Comparison of ENCODE assay signal across 17 cellular contexts in the genomic region with DNA sequence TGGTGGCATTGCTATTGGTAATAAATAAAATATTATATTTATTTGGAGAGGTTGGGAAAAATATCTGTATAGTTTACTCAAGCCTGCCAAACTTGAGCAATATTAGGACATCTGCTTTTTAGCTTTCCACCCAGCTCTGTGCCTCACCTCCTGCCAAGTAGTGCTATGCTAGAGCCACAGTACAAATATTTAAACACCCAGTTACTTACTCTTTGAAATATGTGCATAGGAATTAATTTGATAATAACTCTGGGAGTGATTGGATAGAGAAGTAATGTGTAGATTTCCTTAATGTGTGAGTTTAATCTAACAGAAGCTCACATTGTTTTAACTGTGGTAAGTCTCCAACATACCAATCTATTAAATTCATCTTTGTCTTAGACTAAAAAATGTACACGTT.
"Had no signal": no experiment of that assay in that cellular context is flagged by ENCODE, and none has a peak within 500 bp of the region (broad histone marks: within the 10 kb centered on the region; RNA-seq: fewer than 3 reads in every experiment).

No MANE protein-coding gene starts in this region.

- H3K4me1 ChIP-seq: esophagus squamous epithelium, left lung, tibial artery, uterus had no signal

- H3K4me1 Mint-ChIP-seq: stimulated activated memory B cell treated with anti-CD40 and anti-IgM and Interleukin-4, amounts not matched to agents 10 μg/mL and 1 μg/mL and 100 μg/mL, for 72 hours had no signal

- H3K4me3 ChIP-seq: esophagus squamous epithelium, hepatocyte, left lung, tibial artery, uterus had no signal

- H3K9me3 Mint-ChIP-seq: activated CD4-positive, alpha-beta T cell treated with anti-CD3 and anti-CD28 coated beads, Interleukin-2, amount 10 ng/mL, durations not matched to agents 7 days and 5 days; activated naive CD4-positive, alpha-beta T cell treated with anti-CD3 and anti-CD28 coated beads for 36 hours; activated T-helper 17 cell treated with anti-CD3 and anti-CD28 coated beads, Interleukin-2, amount 50 U/mL, for 72 hours; central memory CD8-positive, alpha-beta T cell; memory B cell; natural killer cell; stimulated activated memory B cell treated with anti-CD40 and anti-IgM and Interleukin-4, amounts not matched to agents 10 μg/mL and 1 μg/mL and 100 μg/mL, for 72 hours had no signal

- H3K36me3 Mint-ChIP-seq: natural killer cell had no signal

- H3K27ac ChIP-seq: esophagus squamous epithelium, hepatocyte, left lung, tibial artery, uterus had no signal

- H3K79me2 ChIP-seq: hepatocyte had no signal

- H2AFZ ChIP-seq: hepatocyte had no signal

- H3K27me3 Mint-ChIP-seq: activated CD4-positive, alpha-beta T cell treated with anti-CD3 and anti-CD28 coated beads, Interleukin-2, amount 10 ng/mL, durations not matched to agents 7 days and 5 days; activated T-helper 17 cell treated with anti-CD3 and anti-CD28 coated beads, Interleukin-2, amount 50 U/mL, for 72 hours; central memory CD8-positive, alpha-beta T cell; memory B cell; stimulated activated memory B cell treated with anti-CD40 and anti-IgM and Interleukin-4, amounts not matched to agents 10 μg/mL and 1 μg/mL and 100 μg/mL, for 72 hours had no signal

- H3K27ac Mint-ChIP-seq: activated CD4-positive, alpha-beta T cell treated with anti-CD3 and anti-CD28 coated beads, Interleukin-2, amount 10 ng/mL, durations not matched to agents 7 days and 5 days; activated naive CD4-positive, alpha-beta T cell treated with anti-CD3 and anti-CD28 coated beads for 36 hours; activated T-helper 17 cell treated with anti-CD3 and anti-CD28 coated beads, Interleukin-2, amount 50 U/mL, for 72 hours; memory B cell; natural killer cell; stimulated activated memory B cell treated with anti-CD40 and anti-IgM and Interleukin-4, amounts not matched to agents 10 μg/mL and 1 μg/mL and 100 μg/mL, for 72 hours had no signal

- H3K27me3 ChIP-seq: esophagus squamous epithelium, hepatocyte, left lung, tibial artery, uterus had no signal

- DNase-seq: activated CD4-positive, alpha-beta T cell treated with anti-CD3 and anti-CD28 coated beads, Interleukin-2, amount 10 ng/mL, durations not matched to agents 7 days and 5 days; activated naive CD4-positive, alpha-beta T cell treated with anti-CD3 and anti-CD28 coated beads for 36 hours; cortex of kidney; effector CD4-positive, alpha-beta T cell; esophagus squamous epithelium; left lung; natural killer cell; posterior cingulate gyrus; retina; stimulated activated CD4-positive, alpha-beta T cell treated with anti-CD3 and anti-CD28 coated beads, Interleukin-2, amount 100 ng/mL, for 48 hours; tibial artery; uterus had no signal

- H3K9me3 ChIP-seq: esophagus squamous epithelium, left lung, tibial artery, uterus had no signal

- H3K4me3 Mint-ChIP-seq: activated CD4-positive, alpha-beta T cell treated with anti-CD3 and anti-CD28 coated beads, Interleukin-2, amount 10 ng/mL, durations not matched to agents 7 days and 5 days; activated naive CD4-positive, alpha-beta T cell treated with anti-CD3 and anti-CD28 coated beads for 36 hours; activated T-helper 17 cell treated with anti-CD3 and anti-CD28 coated beads, Interleukin-2, amount 50 U/mL, for 72 hours; central memory CD8-positive, alpha-beta T cell; memory B cell; natural killer cell; stimulated activated memory B cell treated with anti-CD40 and anti-IgM and Interleukin-4, amounts not matched to agents 10 μg/mL and 1 μg/mL and 100 μg/mL, for 72 hours had no signal

- H3K4me2 ChIP-seq: hepatocyte had no signal

- H3K36me3 ChIP-seq: esophagus squamous epithelium, left lung, tibial artery, uterus had no signal
